ENCODE assay signal across 18 cellular contexts in the genomic region with DNA sequence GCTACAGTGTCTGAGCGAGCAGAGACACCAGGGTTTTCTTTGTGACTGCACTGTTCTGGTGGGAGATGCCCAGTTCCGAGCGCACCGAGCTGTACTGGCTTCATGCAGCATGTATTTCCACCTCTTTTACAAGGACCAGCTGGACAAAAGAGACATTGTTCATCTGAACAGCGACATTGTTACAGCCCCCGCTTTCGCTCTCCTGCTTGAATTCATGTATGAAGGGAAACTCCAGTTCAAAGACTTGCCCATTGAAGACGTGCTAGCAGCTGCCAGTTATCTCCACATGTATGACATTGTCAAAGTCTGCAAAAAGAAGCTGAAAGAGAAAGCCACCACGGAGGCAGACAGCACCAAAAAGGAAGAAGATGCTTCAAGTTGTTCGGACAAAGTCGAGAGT. TPM values are rescaled to one million over a fixed set of nuclear protein-coding genes. Genes with fewer than 3 reads are reported as not detected.
DNase-seq lines count a peak whose midpoint lies in the region; ATAC-seq and TF ChIP-seq lines count a peak whose summit lies in the region.
"Had no signal": no experiment of that assay in that cellular context is flagged by ENCODE, and none has a peak within 500 bp of the region (broad histone marks: within the 10 kb centered on the region; RNA-seq: fewer than 3 reads in every experiment).

No MANE protein-coding gene starts in this region.

- H3K36me3 Mint-ChIP-seq in activated naive CD8-positive, alpha-beta T cell treated with anti-CD3 and anti-CD28 coated beads, Interleukin-2, amount 50 U/mL, for 24 hours (ENCODE audit: low read depth), result no peaks in the 10 kb centered on the region
- peaks cover 18% of the 10 kb centered on the region for H3K36me3 Mint-ChIP-seq in effector memory CD8-positive, alpha-beta T cell (ENCODE audit: insufficient read depth)

- H3K9me3 ChIP-seq in neural cell (ENCODE audit: low read length), result no peaks in the 10 kb centered on the region

- H3K27ac ChIP-seq in caudate nucleus (ENCODE audit: low read depth, low read length) (peak overlapping the region; percentile 87), neural cell (ENCODE audit: low read length) (no peak overlapping the region), substantia nigra (ENCODE audit: low read depth, low read length, poor library complexity, severe bottlenecking) (peak overlapping the region; percentile 83)
- H3K27ac ChIP-seq: hepatocyte had no signal

- peaks cover 12% of the 10 kb centered on the region for H3F3A ChIP-seq in neural cell (ENCODE audit: insufficient read depth, low read length, poor library complexity, severe bottlenecking)

- peaks cover 76% of the 10 kb centered on the region for H3K79me2 ChIP-seq in neural cell (replicated peaks; ENCODE audit: insufficient read depth, low read length)

- TF ChIP-seq CTCF in neural cell (IDR thresholded peaks at IDR 0.05; ENCODE audit: poor library complexity, severe bottlenecking), result no peak

- H3K9ac ChIP-seq in neural cell (ENCODE audit: low read length), result no peak overlapping the region

- no peak for TF ChIP-seq RAD21 in neural cell (conservative IDR thresholded peaks at IDR 0.05)

- no peak for ATAC-seq in activated naive CD8-positive, alpha-beta T cell treated with anti-CD3 and anti-CD28 coated beads, Interleukin-2, amount 50 U/mL, for 24 hours
- ATAC-seq in GM18511 (IDR thresholded peaks at IDR 0.05; ENCODE audit: unreplicated experiment), result no peak
- no peak for ATAC-seq in effector memory CD8-positive, alpha-beta T cell (replicated peaks)
- ATAC-seq: activated T-helper 17 cell treated with anti-CD3 and anti-CD28 coated beads, Interleukin-2, amount 50 U/mL, for 72 hours; sciatic nerve had no signal

- H4K20me1 ChIP-seq in neural cell (ENCODE audit: insufficient read depth), result no peaks in the 10 kb centered on the region

- H3K36me3 ChIP-seq in neural cell (ENCODE audit: insufficient read depth, low read length), result peaks cover 8% of the 10 kb centered on the region

- no peak for TF ChIP-seq EP300 in neural cell (conservative IDR thresholded peaks at IDR 0.05; ENCODE audit: poor library complexity, severe bottlenecking)

- H3K4me2 ChIP-seq in neural cell (ENCODE audit: low read length), result no peak overlapping the region
- H3K4me2 ChIP-seq: hepatocyte had no signal

- H3K27ac Mint-ChIP-seq in activated naive CD8-positive, alpha-beta T cell treated with anti-CD3 and anti-CD28 coated beads, Interleukin-2, amount 50 U/mL, for 24 hours, result no peak overlapping the region
- H3K27ac Mint-ChIP-seq in effector memory CD8-positive, alpha-beta T cell, result no peak overlapping the region
- H3K27ac Mint-ChIP-seq: activated naive CD8-positive, alpha-beta T cell treated with anti-CD3 and anti-CD28 coated beads, Interleukin-2, amount 10 ng/mL, durations not matched to agents 7 days and 5 days; activated T-helper 17 cell treated with anti-CD3 and anti-CD28 coated beads, Interleukin-2, amount 50 U/mL, for 72 hours; nephron had no signal

- no peaks in the 10 kb centered on the region for H3K27me3 Mint-ChIP-seq in activated naive CD8-positive, alpha-beta T cell treated with anti-CD3 and anti-CD28 coated beads, Interleukin-2, amount 50 U/mL, for 24 hours
- H3K27me3 Mint-ChIP-seq in effector memory CD8-positive, alpha-beta T cell, result no peaks in the 10 kb centered on the region
- H3K27me3 Mint-ChIP-seq: activated naive CD8-positive, alpha-beta T cell treated with anti-CD3 and anti-CD28 coated beads, Interleukin-2, amount 10 ng/mL, durations not matched to agents 7 days and 5 days; activated T-helper 17 cell treated with anti-CD3 and anti-CD28 coated beads, Interleukin-2, amount 50 U/mL, for 72 hours; stimulated activated naive CD8-positive, alpha-beta T cell treated with anti-CD3 and anti-CD28 coated beads, Interleukin-15, amount 100 ng/mL, for 72 hours had no signal

- no peak overlapping the region for H2AFZ ChIP-seq in neural cell (ENCODE audit: low read depth, low read length)
- H2AFZ ChIP-seq: hepatocyte had no signal

- no peak overlapping the region for H3K4me3 Mint-ChIP-seq in activated naive CD8-positive, alpha-beta T cell treated with anti-CD3 and anti-CD28 coated beads, Interleukin-2, amount 50 U/mL, for 24 hours
- no peak overlapping the region for H3K4me3 Mint-ChIP-seq in effector memory CD8-positive, alpha-beta T cell
- H3K4me3 Mint-ChIP-seq: activated naive CD8-positive, alpha-beta T cell treated with anti-CD3 and anti-CD28 coated beads, Interleukin-2, amount 10 ng/mL, durations not matched to agents 7 days and 5 days; activated T-helper 17 cell treated with anti-CD3 and anti-CD28 coated beads, Interleukin-2, amount 50 U/mL, for 72 hours; stimulated activated naive CD8-positive, alpha-beta T cell treated with anti-CD3 and anti-CD28 coated beads, Interleukin-15, amount 100 ng/mL, for 72 hours had no signal

- peak overlapping the region; percentile 78 for H3K4me3 ChIP-seq in neural cell (ENCODE audit: low read length)
- H3K4me3 ChIP-seq: hepatocyte had no signal

- no peaks in the 10 kb centered on the region for H3K9me3 Mint-ChIP-seq in activated naive CD8-positive, alpha-beta T cell treated with anti-CD3 and anti-CD28 coated beads, Interleukin-2, amount 50 U/mL, for 24 hours
- H3K9me3 Mint-ChIP-seq in effector memory CD8-positive, alpha-beta T cell, result no peaks in the 10 kb centered on the region
- H3K9me3 Mint-ChIP-seq: activated naive CD8-positive, alpha-beta T cell treated with anti-CD3 and anti-CD28 coated beads, Interleukin-2, amount 10 ng/mL, durations not matched to agents 7 days and 5 days; activated T-helper 17 cell treated with anti-CD3 and anti-CD28 coated beads, Interleukin-2, amount 50 U/mL, for 72 hours; nephron; stimulated activated naive CD8-positive, alpha-beta T cell treated with anti-CD3 and anti-CD28 coated beads, Interleukin-15, amount 100 ng/mL, for 72 hours had no signal

- no peaks in the 10 kb centered on the region for H3K27me3 ChIP-seq in neural cell (ENCODE audit: insufficient read depth, low read depth, low read length)
- H3K27me3 ChIP-seq: hepatocyte had no signal

- peaks cover 21% of the 10 kb centered on the region for H3K4me1 Mint-ChIP-seq in activated naive CD8-positive, alpha-beta T cell treated with anti-CD3 and anti-CD28 coated beads, Interleukin-2, amount 50 U/mL, for 24 hours
- peaks cover 17 to 19% of the 10 kb centered on the region in 2 donors for H3K4me1 Mint-ChIP-seq in effector memory CD8-positive, alpha-beta T cell (ENCODE audit: low read depth in 2 of 2)

- H3K9me2 ChIP-seq in neural cell (ENCODE audit: insufficient read depth, low read length), result no peaks in the 10 kb centered on the region

- DNase-seq in NCI-H526 treated with DMSO at 0.1 percent for 48 hours (lab: John Stamatoyannopoulos, UW) (peak; percentile 40), caudate nucleus (lab: John Stamatoyannopoulos, UW) (peak in 44 of 61 donors; percentile 14 to 79 (median 56)), substantia nigra (lab: John Stamatoyannopoulos, UW) (peak in 36 of 49 donors; percentile 21 to 73 (median 50))
- no peak for DNase-seq in activated naive CD8-positive, alpha-beta T cell treated with anti-CD3 and anti-CD28 coated beads, Interleukin-2, amount 50 U/mL, for 24 hours
- DNase-seq in effector memory CD8-positive, alpha-beta T cell, result no peak
- DNase-seq: activated CD4-positive, CD25-positive, alpha-beta regulatory T cell; activated naive CD8-positive, alpha-beta T cell treated with anti-CD3 and anti-CD28 coated beads, Interleukin-2, amount 10 ng/mL, durations not matched to agents 7 days and 5 days; central memory CD4-positive, alpha-beta T cell; NCI-H1930; NCI-H510A; stimulated activated CD4-positive, alpha-beta T cell treated with anti-CD3 and anti-CD28 coated beads, Interleukin-1b, Interleukin-23, amount 100 ng/mL, for 48 hours; stimulated activated naive CD8-positive, alpha-beta T cell treated with anti-CD3 and anti-CD28 coated beads, Interleukin-15, amount 100 ng/mL, for 72 hours had no signal

TF ChIP-seq in neural cell, 6 proteins besides CTCF, POLR2A, EP300 and RAD21:
- no peak for TF ChIP-seq TAF1 (IDR thresholded peaks at IDR 0.05; ENCODE audit: low read depth)
- no peak for TF ChIP-seq POLR2AphosphoS5 (IDR thresholded peaks at IDR 0.05)
- TF ChIP-seq, protein P1, sequence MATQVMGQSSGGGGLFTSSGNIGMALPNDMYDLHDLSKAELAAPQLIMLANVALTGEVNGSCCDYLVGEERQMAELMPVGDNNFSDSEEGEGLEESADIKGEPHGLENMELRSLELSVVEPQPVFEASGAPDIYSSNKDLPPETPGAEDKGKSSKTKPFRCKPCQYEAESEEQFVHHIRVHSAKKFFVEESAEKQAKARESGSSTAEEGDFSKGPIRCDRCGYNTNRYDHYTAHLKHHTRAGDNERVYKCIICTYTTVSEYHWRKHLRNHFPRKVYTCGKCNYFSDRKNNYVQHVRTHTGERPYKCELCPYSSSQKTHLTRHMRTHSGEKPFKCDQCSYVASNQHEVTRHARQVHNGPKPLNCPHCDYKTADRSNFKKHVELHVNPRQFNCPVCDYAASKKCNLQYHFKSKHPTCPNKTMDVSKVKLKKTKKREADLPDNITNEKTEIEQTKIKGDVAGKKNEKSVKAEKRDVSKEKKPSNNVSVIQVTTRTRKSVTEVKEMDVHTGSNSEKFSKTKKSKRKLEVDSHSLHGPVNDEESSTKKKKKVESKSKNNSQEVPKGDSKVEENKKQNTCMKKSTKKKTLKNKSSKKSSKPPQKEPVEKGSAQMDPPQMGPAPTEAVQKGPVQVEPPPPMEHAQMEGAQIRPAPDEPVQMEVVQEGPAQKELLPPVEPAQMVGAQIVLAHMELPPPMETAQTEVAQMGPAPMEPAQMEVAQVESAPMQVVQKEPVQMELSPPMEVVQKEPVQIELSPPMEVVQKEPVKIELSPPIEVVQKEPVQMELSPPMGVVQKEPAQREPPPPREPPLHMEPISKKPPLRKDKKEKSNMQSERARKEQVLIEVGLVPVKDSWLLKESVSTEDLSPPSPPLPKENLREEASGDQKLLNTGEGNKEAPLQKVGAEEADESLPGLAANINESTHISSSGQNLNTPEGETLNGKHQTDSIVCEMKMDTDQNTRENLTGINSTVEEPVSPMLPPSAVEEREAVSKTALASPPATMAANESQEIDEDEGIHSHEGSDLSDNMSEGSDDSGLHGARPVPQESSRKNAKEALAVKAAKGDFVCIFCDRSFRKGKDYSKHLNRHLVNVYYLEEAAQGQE (IDR thresholded peaks at IDR 0.05; ENCODE audit: borderline replicate concordance), result no peak
- TF ChIP-seq MXI1 (conservative IDR thresholded peaks at IDR 0.05; ENCODE audit: poor library complexity, severe bottlenecking), result no peak
- TF ChIP-seq EZH2 (IDR thresholded peaks at IDR 0.05; ENCODE audit: borderline replicate concordance, insufficient read depth, low read length, poor library complexity, severe bottlenecking), result no peak
- TF ChIP-seq SMC3 (conservative IDR thresholded peaks at IDR 0.05; ENCODE audit: poor library complexity), result no peak
TF ChIP-seq in neural cell: peak in this region for 0.

RNA-seq across cellular contexts. Expression of a gene that starts 2.7 kb away (rescaled TPM):
- 28.1 and 30.6 TPM in 2 replicates for polyA plus RNA-seq in neural cell
- polyA minus RNA-seq in neural cell, result 48.7 and 49.4 TPM in 2 replicates

Comparison
In these comparisons a context has a peak if more than half of its experiments do, and no peak if none do; other contexts are left out.
1. DNase-seq: peak in NCI-H526 treated with DMSO at 0.1 percent for 48 hours (single experiment), caudate nucleus (44 of 61) and substantia nigra (36 of 49); none in activated naive CD8-positive, alpha-beta T cell treated with anti-CD3 and anti-CD28 coated beads, Interleukin-2, amount 50 U/mL, for 24 hours (single experiment) and effector memory CD8-positive, alpha-beta T cell (0 of 3).